ENCODE assay signal across 8 cellular contexts in genomic region chr11:6927030-6927617, GRCh38.
DNase-seq lines count a peak whose midpoint lies in the region; TF ChIP-seq lines count a peak whose summit lies in the region.

No MANE protein-coding gene starts in this region.

- H3K27ac Mint-ChIP-seq in T-helper 2 cell treated with Interferon-gamma antibody and Interleukin-4, amounts not matched to agents 5 μg/mL and 100 μg/mL, for 36 hours: peak overlapping the region; percentile 29

- no peaks in the 10 kb centered on the region for H3K9me3 ChIP-seq in duodenal mucosa (ENCODE audit: control insufficient read depth in 1 of 2, low read length in 2 of 2)
- no peaks in the 10 kb centered on the region for H3K9me3 ChIP-seq in neutrophil

- TF ChIP-seq CTCF in HFF-Myc (IDR thresholded peaks at IDR 0.05; ENCODE audit: low read depth, low read length, missing control alignments): no peak
- no peak for TF ChIP-seq CTCF in neutrophil (IDR thresholded peaks at IDR 0.05)

- H3K4me1 ChIP-seq in duodenal mucosa (ENCODE audit: control insufficient read depth in 1 of 2, insufficient read depth in 2 of 2, low read length in 2 of 2) (peaks cover 0 to 13% of the 10 kb centered on the region in 2 donors), neutrophil (ENCODE audit: control insufficient read depth in 1 of 2, insufficient read depth in 1 of 2, low read depth in 1 of 2, low read length in 1 of 2) (peaks cover 0 to 13% of the 10 kb centered on the region in 2 experiments)

- H3K36me3 Mint-ChIP-seq in T-helper 2 cell treated with Interferon-gamma antibody and Interleukin-4, amounts not matched to agents 5 μg/mL and 100 μg/mL, for 36 hours (ENCODE audit: low read depth): no peaks in the 10 kb centered on the region

- no peak for DNase-seq in T-helper 2 cell treated with Interferon-gamma antibody and Interleukin-4, amounts not matched to agents 5 μg/mL and 100 μg/mL, for 36 hours (ENCODE audit: low spot score)
- DNase-seq in T-helper 2 cell: no peak
- DNase-seq in HFF-Myc (ENCODE audit: extremely low read depth, low read depth): no peak
- DNase-seq in NCI-H1417 treated with DMSO at 0.1 percent for 48 hours (lab: John Stamatoyannopoulos, UW): peak; percentile 9
- no peak for DNase-seq in COR-L47 (lab: John Stamatoyannopoulos, UW)
- no peak for DNase-seq in putamen (ENCODE audit: low spot score)

- H3K27ac ChIP-seq in duodenal mucosa (ENCODE audit: low read depth, low read length): peak overlapping the region; percentile 68
- no peak overlapping the region for H3K27ac ChIP-seq in neutrophil

- peaks cover 0 to 4% of the 10 kb centered on the region in 2 donors for H3K27me3 ChIP-seq in duodenal mucosa (ENCODE audit: control insufficient read depth in 1 of 2, insufficient read depth in 2 of 2, low read length in 2 of 2)
- H3K27me3 ChIP-seq in neutrophil: peaks cover 36% of the 10 kb centered on the region

- H3K9ac ChIP-seq in duodenal mucosa (ENCODE audit: low read depth in 1 of 2, low read length in 2 of 2): peak overlapping the region; percentile 67 to 84

- H3K4me1 Mint-ChIP-seq in T-helper 2 cell treated with Interferon-gamma antibody and Interleukin-4, amounts not matched to agents 5 μg/mL and 100 μg/mL, for 36 hours (ENCODE audit: low read depth): peaks cover 25% of the 10 kb centered on the region

- peaks cover 32% of the 10 kb centered on the region for H3K27me3 Mint-ChIP-seq in T-helper 2 cell treated with Interferon-gamma antibody and Interleukin-4, amounts not matched to agents 5 μg/mL and 100 μg/mL, for 36 hours (ENCODE audit: low read depth)

- H3K4me3 ChIP-seq in HFF-Myc (replicated peaks; ENCODE audit: low read depth, low read length) (peak overlapping the region; percentile 73), duodenal mucosa (ENCODE audit: low read depth in 1 of 2, low read length in 2 of 2) (peak overlapping the region; percentile 87 to 97), neutrophil (ENCODE audit: low read depth in 1 of 2, low read length in 1 of 2) (peak overlapping the region; percentile 31 to 60)

- no peaks in the 10 kb centered on the region for H3K9me3 Mint-ChIP-seq in T-helper 2 cell treated with Interferon-gamma antibody and Interleukin-4, amounts not matched to agents 5 μg/mL and 100 μg/mL, for 36 hours

- H3K36me3 ChIP-seq in duodenal mucosa (ENCODE audit: control insufficient read depth in 1 of 2, insufficient read depth in 2 of 2, low read length in 2 of 2): no peaks in the 10 kb centered on the region
- no peaks in the 10 kb centered on the region for H3K36me3 ChIP-seq in neutrophil

- H3K4me3 Mint-ChIP-seq in T-helper 2 cell treated with Interferon-gamma antibody and Interleukin-4, amounts not matched to agents 5 μg/mL and 100 μg/mL, for 36 hours: peak overlapping the region; percentile 90
